Comparison of ENCODE assay signal across 12 cellular contexts in the genomic region with DNA sequence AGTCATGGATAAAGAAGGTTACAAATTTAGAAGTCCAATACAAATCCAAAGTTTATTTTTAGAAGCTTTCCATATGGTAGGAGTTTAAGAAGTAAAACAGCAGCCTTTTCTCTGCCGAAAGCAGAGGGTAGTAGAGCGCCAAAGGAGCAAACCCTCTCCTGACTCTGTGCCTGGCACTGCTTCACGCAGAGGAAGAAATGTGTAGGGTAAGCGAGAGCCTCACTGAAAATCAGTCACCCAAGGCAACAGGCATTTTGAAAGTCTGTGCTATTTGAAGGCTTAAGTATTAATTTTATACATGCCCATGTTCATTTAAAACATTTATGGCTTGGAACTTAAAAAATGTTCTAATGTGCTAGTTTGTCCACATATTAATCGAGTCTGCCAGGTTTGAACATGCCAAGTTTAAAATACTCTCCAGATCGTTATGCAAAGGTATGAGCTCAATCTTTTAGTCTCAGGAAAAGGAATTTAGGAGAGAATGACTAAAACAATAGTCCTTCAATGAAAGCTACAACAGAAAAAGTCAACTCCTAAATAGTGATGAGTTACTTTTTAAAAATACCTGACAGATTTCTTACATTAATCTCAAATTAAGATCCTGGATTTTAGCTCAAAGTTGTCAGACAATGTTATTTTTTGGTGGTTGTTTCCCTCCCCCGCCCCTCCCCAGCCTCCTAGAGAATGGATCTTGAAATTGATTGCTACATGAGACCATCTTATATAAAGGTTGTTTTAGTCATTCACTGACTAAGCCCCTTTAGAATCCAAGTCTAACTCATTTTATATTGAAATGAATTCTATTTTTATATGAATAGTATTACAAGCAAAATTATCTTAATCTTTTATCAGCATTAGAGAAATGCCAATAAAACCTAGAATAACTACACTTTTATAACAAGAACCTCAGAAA. TPM values are rescaled to one million over a fixed set of nuclear protein-coding genes. Genes with fewer than 3 reads are reported as not detected.
DNase-seq lines count a peak whose midpoint lies in the region; ATAC-seq, FAIRE-seq and TF ChIP-seq lines count a peak whose summit lies in the region.
"Had no signal": no experiment of that assay in that cellular context is flagged by ENCODE, and none has a peak within 500 bp of the region (broad histone marks: within the 10 kb centered on the region; RNA-seq: fewer than 3 reads in every experiment).

No MANE protein-coding gene starts in this region.

- peak; percentile 78 for FAIRE-seq in GM12892 (lab: Jason Lieb, UNC)
- FAIRE-seq: frontal cortex had no signal

- ATAC-seq in psoas muscle (peak in 2 of 4 donors; percentile 52), GM21423 (IDR thresholded peaks at IDR 0.05; ENCODE audit: unreplicated experiment) (no peak)
- ATAC-seq: CD8-positive, alpha-beta T cell had no signal

- H3K27ac ChIP-seq in WERI-Rb-1 (0 out of 2 replicates have a peak overlapping the region, but pooled peaks have one; percentile 14), psoas muscle (peak overlapping the region; percentile 6), neural progenitor cell (no peak overlapping the region)

- H3K36me3 ChIP-seq in WERI-Rb-1 (peaks cover 4% of the 10 kb centered on the region), psoas muscle (ENCODE audit: insufficient read depth in 1 of 2, low read depth in 1 of 2) (no peaks in the 10 kb centered on the region), neural progenitor cell (no peaks in the 10 kb centered on the region)

- intact Hi-C loops in psoas muscle (cut with DNase I), result no loop called here

- TF ChIP-seq CTCF in WERI-Rb-1 (IDR thresholded peaks at IDR 0.05; ENCODE audit: low read depth, low read length) (no peak), fibroblast of pulmonary artery (IDR thresholded peaks at IDR 0.05; ENCODE audit: low read length, missing control alignments) (no peak), psoas muscle (IDR thresholded peaks at IDR 0.05) (no peak), neural progenitor cell (IDR thresholded peaks at IDR 0.05) (no peak)

- DNase-seq in GM12892 (ENCODE audit: insufficient read length) (no peak), WERI-Rb-1 (no peak), fibroblast of pulmonary artery (ENCODE audit: low read depth) (peak; percentile 36), psoas muscle (no peak), NK-92 (lab: John Stamatoyannopoulos, UW; ENCODE audit: unreplicated experiment) (no peak), neural progenitor cell (ENCODE audit: low spot score) (no peak)
- DNase-seq in activated T-cell treated with anti-CD3 and anti-CD28 coated beads, Interleukin-2, amount 50 U/mL, for 24 hours, result no peak
- DNase-seq: activated CD4-positive, alpha-beta T cell treated with anti-CD3 and anti-CD28 coated beads, Interleukin-2, amount 50 U/mL, for 48 hours; CD8-positive, alpha-beta T cell; NCI-H2227 treated with DMSO at 0.1 percent for 48 hours had no signal

- H4K20me1 ChIP-seq in neural progenitor cell (ENCODE audit: low read depth), result peaks cover 98% of the 10 kb centered on the region

- H3K27ac Mint-ChIP-seq in activated T-cell treated with anti-CD3 and anti-CD28 coated beads, Interleukin-2, amount 50 U/mL, for 24 hours, result no peak overlapping the region
- H3K27ac Mint-ChIP-seq in neural progenitor cell, result no peak overlapping the region
- H3K27ac Mint-ChIP-seq: CD8-positive, alpha-beta T cell had no signal

- H3K4me1 ChIP-seq in psoas muscle, result peaks cover 41% of the 10 kb centered on the region
- peaks cover 15% of the 10 kb centered on the region for H3K4me1 ChIP-seq in neural progenitor cell

- no peaks in the 10 kb centered on the region for H3F3A ChIP-seq in neural progenitor cell (ENCODE audit: low read depth)

- H3K4me3 ChIP-seq in WERI-Rb-1 (ENCODE audit: low read depth, low read length) (no peak overlapping the region), fibroblast of pulmonary artery (replicated peaks; ENCODE audit: low read depth, low read length) (no peak overlapping the region), psoas muscle (peak overlapping the region; percentile 31), neural progenitor cell (no peak overlapping the region)

- WGBS in psoas muscle, 3 donors, result 39 to 45% (median 43%) methylated on average over 7 of the region's 7 CpGs

- no peaks in the 10 kb centered on the region for H3K36me3 Mint-ChIP-seq in activated T-cell treated with anti-CD3 and anti-CD28 coated beads, Interleukin-2, amount 50 U/mL, for 24 hours (ENCODE audit: low read depth)
- peaks cover 2% of the 10 kb centered on the region for H3K36me3 Mint-ChIP-seq in neural progenitor cell
- H3K36me3 Mint-ChIP-seq: CD8-positive, alpha-beta T cell had no signal

- peaks cover 58% of the 10 kb centered on the region for H3K4me1 Mint-ChIP-seq in activated T-cell treated with anti-CD3 and anti-CD28 coated beads, Interleukin-2, amount 50 U/mL, for 24 hours (ENCODE audit: low read depth)
- peaks cover 10% of the 10 kb centered on the region for H3K4me1 Mint-ChIP-seq in neural progenitor cell

- TF ChIP-seq POLR2A in GM12892 (IDR thresholded peaks at IDR 0.05; ENCODE audit: low read depth, low read length), result no peak

- no peak overlapping the region for H3K9ac ChIP-seq in neural progenitor cell

- H3K4me3 Mint-ChIP-seq in activated T-cell treated with anti-CD3 and anti-CD28 coated beads, Interleukin-2, amount 50 U/mL, for 24 hours, result no peak overlapping the region
- H3K4me3 Mint-ChIP-seq in neural progenitor cell, result no peak overlapping the region
- H3K4me3 Mint-ChIP-seq: CD8-positive, alpha-beta T cell had no signal

- peaks cover 97% of the 10 kb centered on the region for H3K79me2 ChIP-seq in neural progenitor cell (ENCODE audit: low read depth)

- no peaks in the 10 kb centered on the region for H3K9me3 Mint-ChIP-seq in activated T-cell treated with anti-CD3 and anti-CD28 coated beads, Interleukin-2, amount 50 U/mL, for 24 hours
- no peaks in the 10 kb centered on the region for H3K9me3 Mint-ChIP-seq in neural progenitor cell
- H3K9me3 Mint-ChIP-seq: CD8-positive, alpha-beta T cell had no signal

- no peaks in the 10 kb centered on the region for H3K27me3 Mint-ChIP-seq in activated T-cell treated with anti-CD3 and anti-CD28 coated beads, Interleukin-2, amount 50 U/mL, for 24 hours
- H3K27me3 Mint-ChIP-seq in neural progenitor cell (ENCODE audit: insufficient read depth, low read depth), result no peaks in the 10 kb centered on the region

- H3K9me3 ChIP-seq in WERI-Rb-1 (ENCODE audit: severe bottlenecking), result no peaks in the 10 kb centered on the region
- H3K9me3 ChIP-seq in psoas muscle, result no peaks in the 10 kb centered on the region
- no peaks in the 10 kb centered on the region for H3K9me3 ChIP-seq in neural progenitor cell (ENCODE audit: low read depth)

- H3K27me3 ChIP-seq in WERI-Rb-1 (ENCODE audit: insufficient read depth, low read depth, severe bottlenecking), result no peaks in the 10 kb centered on the region
- no peaks in the 10 kb centered on the region for H3K27me3 ChIP-seq in psoas muscle (ENCODE audit: insufficient read depth in 3 of 3, low read length in 2 of 3)
- H3K27me3 ChIP-seq in neural progenitor cell, result no peaks in the 10 kb centered on the region

- H3K4me2 ChIP-seq in neural progenitor cell, result no peak overlapping the region

- no peak overlapping the region for H2AFZ ChIP-seq in neural progenitor cell (replicated peaks)

RNA-seq across cellular contexts. Expression of a gene that starts 38.7 kb away (rescaled TPM):
- polyA plus RNA-seq in GM12892 (2012; ENCODE audit: missing spikeins), result 15.1 TPM
- total RNA-seq in psoas muscle (10 to 100 TPM; 15.7 to 24.0 (median 20.0) TPM), neural progenitor cell (ENCODE audit: low replicate concordance) (11.3 and 40.9 TPM in 2 replicates)
- polyA plus RNA-seq in psoas muscle, result 10 to 100 TPM; 10.1 to 14.2 (median 14.2) TPM
